ENCODE assay signal across 15 cellular contexts in genomic region chr2:74093426-74093825, GRCh38. TPM values are rescaled to one million over a fixed set of nuclear protein-coding genes. Genes with fewer than 3 reads are reported as not detected.
DNase-seq lines count a peak whose midpoint lies in the region; ATAC-seq and TF ChIP-seq lines count a peak whose summit lies in the region.
"Had no signal": no experiment of that assay in that cellular context is flagged by ENCODE, and none has a peak within 500 bp of the region (broad histone marks: within the 10 kb centered on the region; RNA-seq: fewer than 3 reads in every experiment).

No MANE protein-coding gene starts in this region.

- no peaks in the 10 kb centered on the region for H3K4me1 ChIP-seq in spleen
- H3K4me1 ChIP-seq: BLaER1 had no signal

- intact Hi-C loops in spleen (cut with DNase I; ENCODE audit: low total_unique reads), result no loop called here

- no peak for TF ChIP-seq CTCF in spleen (IDR thresholded peaks at IDR 0.05 in 8 of 11, conservative IDR thresholded peaks at IDR 0.05 in 3 of 11)

- H3K36me3 ChIP-seq in spleen, result peaks cover 0 to 99% (median 77%) of the 10 kb centered on the region in 6 donors

- H3K4me3 ChIP-seq in spleen, result no peak overlapping the region
- H3K4me3 ChIP-seq: BLaER1, GM12878, GM23338 had no signal

- H3K9me3 ChIP-seq in spleen, result no peaks in the 10 kb centered on the region
- H3K9me3 ChIP-seq: BLaER1 had no signal

- DNase-seq in activated T-cell treated with anti-CD3 and anti-CD28 coated beads, Interleukin-2, amount 50 U/mL, for 48 hours, result peak; percentile 4 to 10
- DNase-seq in activated T-cell treated with anti-CD3 and anti-CD28 coated beads for 4 hours (no peak), ecto neural progenitor cell (ENCODE audit: low spot score) (peak; percentile 34), spleen (no peak), NOMO-1 treated with dmso at 0.1 percent for 144 hours (lab: John Stamatoyannopoulos, UW; ENCODE audit: unreplicated experiment) (no peak)
- DNase-seq: 8988T, AML-193, DMS53, H7 had no signal

- TF ChIP-seq POLR2A in spleen (IDR thresholded peaks at IDR 0.05), result no peak

- WGBS in spleen, 5 donors, result 87 to 95% (median 93%) methylated on average over 13 of the region's 13 CpGs

- ATAC-seq in GM21528 (IDR thresholded peaks at IDR 0.05; ENCODE audit: low FRiP score, unreplicated experiment), result no peak
- ATAC-seq: GM12878 had no signal

- H3K27ac ChIP-seq in angular gyrus (ENCODE audit: low read depth, low read length) (peak overlapping the region; percentile 90), temporal lobe (ENCODE audit: low read depth, low read length) (peak overlapping the region; percentile 91), spleen (no peak overlapping the region)
- H3K27ac ChIP-seq: BLaER1 had no signal

- no peaks in the 10 kb centered on the region for H3K27me3 ChIP-seq in spleen (replicated peaks in 1 of 7)
- H3K27me3 ChIP-seq: BLaER1 had no signal

RNA-seq across cellular contexts. Expression of gene BOLA3, which starts 54.3 kb away (rescaled TPM):
- total RNA-seq in temporal lobe (19.7 TPM), spleen (10 to 100 TPM; 12.6 to 39.8 (median 18.8) TPM)
- polyA plus RNA-seq in spleen, result 10 to 100 TPM; 33.6 to 41.4 (median 39.3) TPM

Comparison
In these comparisons a context has a peak if more than half of its experiments do, and no peak if none do; other contexts are left out.
1. DNase-seq: peak in activated T-cell treated with anti-CD3 and anti-CD28 coated beads, Interleukin-2, amount 50 U/mL, for 48 hours (2 of 2) and ecto neural progenitor cell (single experiment); none in activated T-cell treated with anti-CD3 and anti-CD28 coated beads for 4 hours (single experiment), spleen (single experiment) and NOMO-1 treated with dmso at 0.1 percent for 144 hours (single experiment).
2. H3K27ac ChIP-seq: peak in angular gyrus (single experiment) and temporal lobe (single experiment); none in spleen (0 of 8).